ENCODE assay signal across 6 cellular contexts in the genomic region with DNA sequence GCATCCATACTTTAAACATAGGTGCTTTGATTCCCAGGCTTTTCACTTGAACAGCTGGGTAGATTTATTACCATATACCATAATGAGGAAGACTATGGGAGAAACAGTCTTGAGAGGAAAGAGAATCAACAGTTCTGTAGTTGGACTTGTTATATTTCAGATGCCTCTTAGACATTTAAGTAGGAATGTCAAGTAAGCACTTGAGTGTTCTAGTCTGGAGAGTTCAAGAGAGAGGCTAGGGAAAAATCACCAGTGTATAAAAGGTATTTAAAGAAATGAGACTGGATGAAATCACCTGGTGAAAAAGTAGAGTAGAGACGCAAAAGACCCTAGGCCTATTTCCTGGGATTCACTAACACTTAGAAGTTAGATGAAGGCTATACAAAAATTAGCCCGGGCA.
"Had no signal": no experiment of that assay in that cellular context is flagged by ENCODE, and none has a peak within 500 bp of the region (broad histone marks: within the 10 kb centered on the region; RNA-seq: fewer than 3 reads in every experiment).

No MANE protein-coding gene starts in this region.

- ATAC-seq: GM23338, HepG2 had no signal

- H3K4me3 ChIP-seq: GM23338 had no signal

- H3K27ac ChIP-seq: HL-60 had no signal

- DNase-seq: H9, HCEC 1CT, KBM-7 had no signal
